Comparison of ENCODE assay signal across 10 cellular contexts in the genomic region with DNA sequence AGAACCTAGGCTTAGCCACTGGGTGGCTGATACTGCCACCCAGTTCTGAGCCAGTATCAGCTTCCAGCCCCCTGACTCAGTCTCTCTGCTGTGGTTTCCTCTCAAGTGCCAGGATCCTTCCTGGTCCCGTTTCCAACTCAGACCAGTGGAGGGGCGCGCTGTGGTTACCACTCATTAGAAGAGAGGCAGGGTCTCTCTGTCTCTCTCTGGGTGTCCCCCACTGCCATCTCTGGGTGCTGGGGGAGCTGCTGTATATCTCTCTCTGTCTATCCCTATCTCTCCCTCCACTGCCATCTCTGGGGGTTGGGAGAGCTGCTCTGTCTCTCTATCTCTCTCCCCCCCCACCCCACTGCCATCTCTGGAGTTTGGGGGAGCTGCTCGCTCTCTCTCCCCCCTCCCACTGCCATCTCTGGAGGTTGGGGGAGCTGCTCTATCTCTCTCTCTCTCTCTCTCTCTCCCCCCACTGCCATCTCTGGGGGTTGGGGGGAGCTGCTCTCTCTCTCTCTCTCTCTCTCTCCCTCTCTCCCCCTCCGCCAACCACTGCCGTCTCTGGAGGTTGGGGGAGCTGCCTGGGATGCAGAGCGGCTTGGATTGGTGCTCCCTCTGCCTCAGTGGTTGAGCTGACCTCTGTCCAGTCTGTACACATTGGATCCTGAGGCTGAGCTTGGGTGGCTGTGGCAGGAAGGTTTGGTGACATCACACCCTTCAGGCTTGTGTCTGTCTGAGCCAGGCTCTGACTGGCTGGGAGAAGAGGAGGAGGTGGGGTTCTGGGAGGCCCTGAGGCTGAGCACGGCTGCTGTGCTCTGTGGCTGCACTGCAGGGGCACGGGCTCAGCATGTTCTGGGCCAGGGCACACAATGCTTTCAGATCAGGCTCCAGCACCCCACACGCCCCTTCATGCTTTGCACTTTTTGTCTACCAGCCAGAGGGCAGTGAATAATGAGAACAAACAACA.
A peak's percentile ranks its signal among the peaks of the same experiment; 100 is the strongest.
DNase-seq lines count a peak whose midpoint lies in the region; ATAC-seq and TF ChIP-seq lines count a peak whose summit lies in the region.
"Had no signal": no experiment of that assay in that cellular context is flagged by ENCODE, and none has a peak within 500 bp of the region (broad histone marks: within the 10 kb centered on the region; RNA-seq: fewer than 3 reads in every experiment).

No MANE protein-coding gene starts in this region.

- peak; percentile 71 for ATAC-seq in T-helper 17 cell
- ATAC-seq in GM19324 (IDR thresholded peaks at IDR 0.05; ENCODE audit: low FRiP score, unreplicated experiment) = no peak
- ATAC-seq in GM18907 (IDR thresholded peaks at IDR 0.05; ENCODE audit: unreplicated experiment) = no peak

- TF ChIP-seq CTCF in HEK293 (tag by site-specific recombination; IDR thresholded peaks at IDR 0.05) (no peak), fibroblast of pulmonary artery (IDR thresholded peaks at IDR 0.05; ENCODE audit: low read length, missing control alignments) (no peak)

- H3K27ac ChIP-seq in HEK293 (ENCODE audit: extremely low read depth, low read depth, low read length) = no peak overlapping the region
- H3K27ac ChIP-seq: stomach, VCaP had no signal

- CTCF ChIA-PET in HEK293 (lab: Yijun Ruan, JAX) (interaction anchor here (0.7 to 1.7 kb wide), 4 partner anchors 28 to 117 kb away, joined by 3 to 7 read pairs (median 4); no protein-coding TSS in a partner anchor), HEK293T (lab: Yijun Ruan, JAX) (interaction anchor here (0.7 kb wide), 1 partner anchor 109 kb away, joined by 3 read pairs; no protein-coding TSS in a partner anchor)

- H3K27me3 Mint-ChIP-seq in T-helper 17 cell = no peaks in the 10 kb centered on the region

- no peak overlapping the region for H3K4me3 Mint-ChIP-seq in T-helper 17 cell

- H3K4me1 Mint-ChIP-seq in T-helper 17 cell = peaks cover 10% of the 10 kb centered on the region

- POLR2A ChIA-PET in HEK293 (lab: Yijun Ruan, JAX) (interaction anchor here (0.6 kb wide), 1 partner anchor 740 kb away, joined by 3 read pairs; no protein-coding TSS in a partner anchor), HEK293T (lab: Yijun Ruan, JAX) (no interaction called here)

- no peaks in the 10 kb centered on the region for H3K4me1 ChIP-seq in HEK293 (ENCODE audit: control insufficient read depth, insufficient read depth, low read length)
- H3K4me1 ChIP-seq: stomach had no signal

- H3K9me3 ChIP-seq in HEK293 (ENCODE audit: control insufficient read depth, insufficient read depth, low read depth, low read length) = no peaks in the 10 kb centered on the region
- no peaks in the 10 kb centered on the region for H3K9me3 ChIP-seq in T-helper 17 cell (ENCODE audit: control insufficient read depth, low read length, poor library complexity, severe bottlenecking)

- intact Hi-C loops in posterior vena cava (cut with DNase I) = no loop called here

- DNase-seq in T-helper 17 cell = no peak
- DNase-seq in fibroblast of pulmonary artery (ENCODE audit: low read depth) = peak; percentile 58
- DNase-seq in posterior vena cava (ENCODE audit: low spot score) = peak; percentile 58
- no peak for DNase-seq in stimulated activated CD4-positive, alpha-beta T cell treated with anti-CD3 and anti-CD28 coated beads, Interleukin-1b, Interleukin-23, amount 100 ng/mL, for 48 hours
- DNase-seq in HEK293T (ENCODE audit: extremely low spot score) = no peak
- DNase-seq: stomach had no signal

- H3K27ac Mint-ChIP-seq in T-helper 17 cell = peak overlapping the region; percentile 39

- H3K36me3 Mint-ChIP-seq in T-helper 17 cell (ENCODE audit: low read depth) = peaks cover 3% of the 10 kb centered on the region

- no peaks in the 10 kb centered on the region for H3K36me3 ChIP-seq in HEK293 (ENCODE audit: control insufficient read depth in 2 of 2, insufficient read depth in 1 of 2, low read length in 2 of 2)
- H3K36me3 ChIP-seq: stomach had no signal

- no peak overlapping the region for H3K4me3 ChIP-seq in HEK293 (ENCODE audit: low read depth, low read length)
- H3K4me3 ChIP-seq in fibroblast of pulmonary artery (replicated peaks; ENCODE audit: low read depth, low read length) = no peak overlapping the region
- H3K4me3 ChIP-seq: stomach had no signal

TF ChIP-seq in HEK293, 187 proteins besides CTCF, POLR2A, EP300 and RAD21 (continues in another document):
- TF ChIP-seq, protein P1, sequence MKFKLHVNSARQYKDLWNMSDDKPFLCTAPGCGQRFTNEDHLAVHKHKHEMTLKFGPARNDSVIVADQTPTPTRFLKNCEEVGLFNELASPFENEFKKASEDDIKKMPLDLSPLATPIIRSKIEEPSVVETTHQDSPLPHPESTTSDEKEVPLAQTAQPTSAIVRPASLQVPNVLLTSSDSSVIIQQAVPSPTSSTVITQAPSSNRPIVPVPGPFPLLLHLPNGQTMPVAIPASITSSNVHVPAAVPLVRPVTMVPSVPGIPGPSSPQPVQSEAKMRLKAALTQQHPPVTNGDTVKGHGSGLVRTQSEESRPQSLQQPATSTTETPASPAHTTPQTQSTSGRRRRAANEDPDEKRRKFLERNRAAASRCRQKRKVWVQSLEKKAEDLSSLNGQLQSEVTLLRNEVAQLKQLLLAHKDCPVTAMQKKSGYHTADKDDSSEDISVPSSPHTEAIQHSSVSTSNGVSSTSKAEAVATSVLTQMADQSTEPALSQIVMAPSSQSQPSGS (tag by site-specific recombination; IDR thresholded peaks at IDR 0.05; ENCODE audit: low read depth) = peak; percentile 59
- TF ChIP-seq ZIC2 (tag by site-specific recombination; IDR thresholded peaks at IDR 0.05) (peak; percentile 54), RBAK (tag by site-specific recombination; IDR thresholded peaks at IDR 0.05) (no peak), ZNF202 (tag by site-specific recombination; IDR thresholded peaks at IDR 0.05; ENCODE audit: borderline replicate concordance) (0 out of 2 replicates have a peak, but pooled peaks have one; percentile 45), ZSCAN16 (tag by site-specific recombination; IDR thresholded peaks at IDR 0.05) (no peak), SP2 (tag by site-specific recombination; IDR thresholded peaks at IDR 0.05) (0 out of 2 replicates have a peak, but pooled peaks have one; percentile 19), ZNF140 (tag by site-specific recombination; IDR thresholded peaks at IDR 0.05) (no peak), ZNF777 (tag by site-specific recombination; IDR thresholded peaks at IDR 0.05; ENCODE audit: borderline replicate concordance) (no peak)
- TF ChIP-seq, protein P2, sequence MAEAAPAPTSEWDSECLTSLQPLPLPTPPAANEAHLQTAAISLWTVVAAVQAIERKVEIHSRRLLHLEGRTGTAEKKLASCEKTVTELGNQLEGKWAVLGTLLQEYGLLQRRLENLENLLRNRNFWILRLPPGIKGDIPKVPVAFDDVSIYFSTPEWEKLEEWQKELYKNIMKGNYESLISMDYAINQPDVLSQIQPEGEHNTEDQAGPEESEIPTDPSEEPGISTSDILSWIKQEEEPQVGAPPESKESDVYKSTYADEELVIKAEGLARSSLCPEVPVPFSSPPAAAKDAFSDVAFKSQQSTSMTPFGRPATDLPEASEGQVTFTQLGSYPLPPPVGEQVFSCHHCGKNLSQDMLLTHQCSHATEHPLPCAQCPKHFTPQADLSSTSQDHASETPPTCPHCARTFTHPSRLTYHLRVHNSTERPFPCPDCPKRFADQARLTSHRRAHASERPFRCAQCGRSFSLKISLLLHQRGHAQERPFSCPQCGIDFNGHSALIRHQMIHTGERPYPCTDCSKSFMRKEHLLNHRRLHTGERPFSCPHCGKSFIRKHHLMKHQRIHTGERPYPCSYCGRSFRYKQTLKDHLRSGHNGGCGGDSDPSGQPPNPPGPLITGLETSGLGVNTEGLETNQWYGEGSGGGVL (tag by site-specific recombination; IDR thresholded peaks at IDR 0.05) = peak; percentile 76

TF ChIP-seq in HEK293T, 16 proteins besides CTCF, POLR2A, EP300 and RAD21:
- TF ChIP-seq HDGF (IDR thresholded peaks at IDR 0.05; ENCODE audit: borderline replicate concordance) (no peak), FOXK2 (IDR thresholded peaks at IDR 0.05) (no peak), TARDBP (IDR thresholded peaks at IDR 0.05) (no peak), FOXM1 (IDR thresholded peaks at IDR 0.05; ENCODE audit: borderline replicate concordance) (no peak), ZNF384 (IDR thresholded peaks at IDR 0.05) (no peak), LEF1 (IDR thresholded peaks at IDR 0.05; ENCODE audit: borderline replicate concordance) (no peak), NFRKB (IDR thresholded peaks at IDR 0.05) (no peak), SUZ12 (IDR thresholded peaks at IDR 0.05) (no peak), FOXA1 (IDR thresholded peaks at IDR 0.05) (no peak), BHLHE40 (IDR thresholded peaks at IDR 0.05; ENCODE audit: borderline replicate concordance) (no peak), ELF4 (IDR thresholded peaks at IDR 0.05) (no peak), ARNT (IDR thresholded peaks at IDR 0.05) (no peak), SP1 (IDR thresholded peaks at IDR 0.05) (no peak), CTBP1 (IDR thresholded peaks at IDR 0.05; ENCODE audit: borderline replicate concordance) (no peak), L3MBTL2 (conservative IDR thresholded peaks at IDR 0.05) (no peak)
- TF ChIP-seq, protein P3, sequence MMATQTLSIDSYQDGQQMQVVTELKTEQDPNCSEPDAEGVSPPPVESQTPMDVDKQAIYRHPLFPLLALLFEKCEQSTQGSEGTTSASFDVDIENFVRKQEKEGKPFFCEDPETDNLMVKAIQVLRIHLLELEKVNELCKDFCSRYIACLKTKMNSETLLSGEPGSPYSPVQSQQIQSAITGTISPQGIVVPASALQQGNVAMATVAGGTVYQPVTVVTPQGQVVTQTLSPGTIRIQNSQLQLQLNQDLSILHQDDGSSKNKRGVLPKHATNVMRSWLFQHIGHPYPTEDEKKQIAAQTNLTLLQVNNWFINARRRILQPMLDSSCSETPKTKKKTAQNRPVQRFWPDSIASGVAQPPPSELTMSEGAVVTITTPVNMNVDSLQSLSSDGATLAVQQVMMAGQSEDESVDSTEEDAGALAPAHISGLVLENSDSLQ (IDR thresholded peaks at IDR 0.05) = no peak

Comparison
In these comparisons a context has a peak if more than half of its experiments do, and no peak if none do; other contexts are left out.
1. DNase-seq: peak in fibroblast of pulmonary artery (single experiment) and posterior vena cava (single experiment); none in T-helper 17 cell (0 of 3), stimulated activated CD4-positive, alpha-beta T cell treated with anti-CD3 and anti-CD28 coated beads, Interleukin-1b, Interleukin-23, amount 100 ng/mL, for 48 hours (single experiment) and HEK293T (single experiment).